Comparison of ENCODE assay signal across 1 cellular context in the genomic region with DNA sequence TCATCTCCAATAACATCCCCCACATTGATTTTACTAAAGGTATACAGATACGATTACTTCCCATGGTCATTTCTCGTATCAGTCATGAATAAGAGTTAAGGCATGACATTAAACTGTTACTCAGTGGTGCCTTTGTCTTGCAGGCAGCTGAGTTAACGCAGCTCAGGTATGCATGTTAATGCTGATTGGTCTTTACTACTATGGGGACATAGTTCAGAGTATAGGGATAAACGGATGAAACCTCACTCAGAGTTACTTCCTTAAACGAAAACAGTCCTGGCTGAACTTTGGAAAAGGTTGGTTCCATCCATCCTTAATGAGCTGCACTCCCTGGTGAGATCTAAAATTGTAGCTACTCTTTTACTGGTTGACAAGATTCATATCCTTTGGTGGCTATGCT.
TF ChIP-seq lines count a peak whose summit lies in the region.

No MANE protein-coding gene starts in this region.

TF ChIP-seq in WTC11, 78 proteins besides CTCF, POLR2A, EP300 and RAD21 (continued from another document):
- TF ChIP-seq, protein P1, sequence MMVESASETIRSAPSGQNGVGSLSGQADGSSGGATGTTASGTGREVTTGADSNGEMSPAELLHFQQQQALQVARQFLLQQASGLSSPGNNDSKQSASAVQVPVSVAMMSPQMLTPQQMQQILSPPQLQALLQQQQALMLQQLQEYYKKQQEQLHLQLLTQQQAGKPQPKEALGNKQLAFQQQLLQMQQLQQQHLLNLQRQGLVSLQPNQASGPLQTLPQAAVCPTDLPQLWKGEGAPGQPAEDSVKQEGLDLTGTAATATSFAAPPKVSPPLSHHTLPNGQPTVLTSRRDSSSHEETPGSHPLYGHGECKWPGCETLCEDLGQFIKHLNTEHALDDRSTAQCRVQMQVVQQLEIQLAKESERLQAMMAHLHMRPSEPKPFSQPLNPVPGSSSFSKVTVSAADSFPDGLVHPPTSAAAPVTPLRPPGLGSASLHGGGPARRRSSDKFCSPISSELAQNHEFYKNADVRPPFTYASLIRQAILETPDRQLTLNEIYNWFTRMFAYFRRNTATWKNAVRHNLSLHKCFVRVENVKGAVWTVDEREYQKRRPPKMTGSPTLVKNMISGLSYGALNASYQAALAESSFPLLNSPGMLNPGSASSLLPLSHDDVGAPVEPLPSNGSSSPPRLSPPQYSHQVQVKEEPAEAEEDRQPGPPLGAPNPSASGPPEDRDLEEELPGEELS (CRISPR knock-in tag; IDR thresholded peaks at IDR 0.05), result no peak
- TF ChIP-seq ZNF219 (CRISPR knock-in tag; IDR thresholded peaks at IDR 0.05; ENCODE audit: borderline replicate concordance) (no peak), PRRX2 (CRISPR knock-in tag; IDR thresholded peaks at IDR 0.05) (no peak), ZNF671 (CRISPR knock-in tag; IDR thresholded peaks at IDR 0.05) (no peak), ZNF396 (CRISPR knock-in tag; IDR thresholded peaks at IDR 0.05; ENCODE audit: borderline replicate concordance) (no peak)
- TF ChIP-seq, protein P2, sequence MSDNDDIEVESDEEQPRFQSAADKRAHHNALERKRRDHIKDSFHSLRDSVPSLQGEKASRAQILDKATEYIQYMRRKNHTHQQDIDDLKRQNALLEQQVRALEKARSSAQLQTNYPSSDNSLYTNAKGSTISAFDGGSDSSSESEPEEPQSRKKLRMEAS (CRISPR knock-in tag; IDR thresholded peaks at IDR 0.05), result no peak
- TF ChIP-seq, protein P3, sequence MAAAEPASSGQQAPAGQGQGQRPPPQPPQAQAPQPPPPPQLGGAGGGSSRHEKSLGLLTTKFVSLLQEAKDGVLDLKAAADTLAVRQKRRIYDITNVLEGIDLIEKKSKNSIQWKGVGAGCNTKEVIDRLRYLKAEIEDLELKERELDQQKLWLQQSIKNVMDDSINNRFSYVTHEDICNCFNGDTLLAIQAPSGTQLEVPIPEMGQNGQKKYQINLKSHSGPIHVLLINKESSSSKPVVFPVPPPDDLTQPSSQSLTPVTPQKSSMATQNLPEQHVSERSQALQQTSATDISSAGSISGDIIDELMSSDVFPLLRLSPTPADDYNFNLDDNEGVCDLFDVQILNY (CRISPR knock-in tag; IDR thresholded peaks at IDR 0.05), result no peak
